Comparison of ENCODE assay signal across 1 cellular context in genomic region chr6:145155873-145156782, GRCh38.
TF ChIP-seq lines count a peak whose summit lies in the region.

No MANE protein-coding gene starts in this region.

TF ChIP-seq in SK-N-SH, 30 proteins besides CTCF, POLR2A, EP300 and RAD21 (continued from another document):
- TF ChIP-seq REST (IDR thresholded peaks at IDR 0.05; ENCODE audit: low read depth, low read length) (no peak), TAF1 (IDR thresholded peaks at IDR 0.05; ENCODE audit: borderline replicate concordance, low read depth, low read length) (no peak), PBX3 (IDR thresholded peaks at IDR 0.05) (no peak), MAX (IDR thresholded peaks at IDR 0.05; ENCODE audit: low read depth) (no peak), EZH2phosphoT487 (IDR thresholded peaks at IDR 0.05; ENCODE audit: borderline replicate concordance, low read depth) (no peak)
